Comparison of ENCODE assay signal across 34 cellular contexts in genomic region chr1:227364657-227365056, GRCh38.
"Had no signal": no experiment of that assay in that cellular context is flagged by ENCODE, and none has a peak within 500 bp of the region (broad histone marks: within the 10 kb centered on the region; RNA-seq: fewer than 3 reads in every experiment).

No MANE protein-coding gene starts in this region.

- H3K4me3 ChIP-seq: MG63 had no signal

- H3K36me3 ChIP-seq: MG63 had no signal

- H3K9me3 ChIP-seq: MG63 had no signal

- DNase-seq: MG63, MM.1S, MV-4-11, NCI-H1048, NCI-H1092, NCI-H1092 treated with DMSO at 0.1 percent for 48 hours, NCI-H1105, NCI-H1105 treated with DMSO at 0.1 percent for 48 hours, NCI-H1417, NCI-H1417 treated with DMSO at 0.1 percent for 48 hours, NCI-H1436, NCI-H1436 treated with DMSO at 0.1 percent for 48 hours, NCI-H146, NCI-H1694, NCI-H1694 treated with DMSO at 0.1 percent for 48 hours, NCI-H187, NCI-H187 treated with DMSO at 0.1 percent for 48 hours, NCI-H1930, NCI-H2029, NCI-H2029 treated with DMSO at 0.1 percent for 48 hours, NCI-H2081, NCI-H2081 treated with DMSO at 0.1 percent for 48 hours, NCI-H2107, NCI-H2171, NCI-H2171 treated with DMSO at 0.1 percent for 48 hours, NCI-H2227 treated with DMSO at 0.1 percent for 48 hours, NCI-H226, NCI-H345, NCI-H446, NCI-H446 treated with DMSO at 0.1 percent for 48 hours, NCI-H510A, NCI-H510A treated with DMSO at 0.1 percent for 48 hours, NCI-H524 treated with DMSO at 0.1 percent for 48 hours, NCI-H526 had no signal

- H3K27me3 ChIP-seq: MG63 had no signal
